8 cellular contexts compared by ENCODE assay signal in the genomic region with DNA sequence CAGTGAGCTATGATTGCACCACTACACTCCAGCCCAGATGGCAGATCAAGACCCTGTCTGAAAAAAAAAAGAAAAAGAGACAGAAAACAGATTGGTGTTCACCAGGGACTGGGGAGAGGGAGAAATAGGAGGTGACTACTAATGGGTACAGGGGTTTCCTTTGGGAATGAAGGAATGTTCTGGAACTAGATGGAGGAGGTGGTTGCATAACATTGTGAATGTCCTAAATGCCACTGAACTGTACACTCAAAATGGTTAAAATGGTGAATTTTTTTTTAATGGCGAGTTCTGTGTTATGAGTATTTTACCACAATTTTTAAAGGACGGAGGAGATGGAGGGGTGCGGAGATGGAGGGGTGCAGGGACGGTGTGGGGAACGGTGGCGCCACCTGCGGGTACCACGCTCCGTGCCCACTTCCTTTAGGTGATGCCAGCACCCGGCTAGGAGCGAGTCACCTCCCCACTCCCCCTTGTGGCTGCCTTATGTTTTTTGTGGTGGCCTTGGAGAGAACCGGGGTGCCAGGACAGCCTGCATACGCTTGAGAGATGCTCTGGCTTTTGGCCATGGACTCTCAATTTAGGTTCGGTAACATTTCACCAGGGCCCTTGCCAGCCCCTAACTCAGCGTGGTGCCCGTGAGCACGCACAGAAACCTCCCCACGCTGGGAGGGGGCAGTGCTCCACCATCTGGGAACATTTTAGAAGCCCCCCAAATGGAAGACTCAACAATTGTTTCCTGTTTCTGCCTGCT. TPM values are rescaled to one million over a fixed set of nuclear protein-coding genes. Genes with fewer than 3 reads are reported as not detected.
DNase-seq lines count a peak whose midpoint lies in the region; ATAC-seq and TF ChIP-seq lines count a peak whose summit lies in the region.

No MANE protein-coding gene starts in this region.

- TF ChIP-seq CTCF in GM10266 (IDR thresholded peaks at IDR 0.05; ENCODE audit: control insufficient read depth, insufficient read depth, low read depth, missing control alignments) (peak; percentile 55), PC-3 (conservative IDR thresholded peaks at IDR 0.05; ENCODE audit: low read depth, low read length) (peak; percentile 86), fibroblast of pulmonary artery (IDR thresholded peaks at IDR 0.05; ENCODE audit: low read length, missing control alignments) (peak; percentile 61)

- DNase-seq in GM10266 (ENCODE audit: extremely low spot score) (peak; percentile 39), PC-3 (peak; percentile 69), fibroblast of pulmonary artery (ENCODE audit: low read depth) (peak; percentile 49), posterior cingulate gyrus (peak in 9 of 10 donors; percentile 45 to 91 (median 78)), OCI-M2 (lab: John Stamatoyannopoulos, UW; ENCODE audit: unreplicated experiment) (no peak), KG1 (lab: John Stamatoyannopoulos, UW) (no peak)
- peak; percentile 71 to 83 for DNase-seq in activated T-cell treated with anti-CD3 and anti-CD28 coated beads, Interleukin-2, amount 50 U/mL, for 72 hours

- H3K27ac Mint-ChIP-seq in activated T-cell treated with anti-CD3 and anti-CD28 coated beads, Interleukin-2, amount 50 U/mL, for 72 hours, result no peak overlapping the region

- no peaks in the 10 kb centered on the region for H3K9me3 Mint-ChIP-seq in activated T-cell treated with anti-CD3 and anti-CD28 coated beads, Interleukin-2, amount 50 U/mL, for 72 hours

- no peak overlapping the region for H3K4me2 ChIP-seq in PC-3 (ENCODE audit: low read length)

- no peaks in the 10 kb centered on the region for H3K36me3 ChIP-seq in PC-3 (ENCODE audit: low read depth, low read length)

- ATAC-seq in HG03196 (IDR thresholded peaks at IDR 0.05; ENCODE audit: unreplicated experiment) (peak; percentile 66), PC-3 (peak; percentile 90)
- ATAC-seq in activated T-cell treated with anti-CD3 and anti-CD28 coated beads, Interleukin-2, amount 50 U/mL, for 72 hours (replicated peaks in 1 of 2), result peak; percentile 81 to 86

- no peaks in the 10 kb centered on the region for H3K36me3 Mint-ChIP-seq in activated T-cell treated with anti-CD3 and anti-CD28 coated beads, Interleukin-2, amount 50 U/mL, for 72 hours (ENCODE audit: insufficient read depth in 2 of 2)

- H3K4me1 ChIP-seq in PC-3 (ENCODE audit: insufficient read depth, low read length), result no peaks in the 10 kb centered on the region

- no peaks in the 10 kb centered on the region for H3K9me3 ChIP-seq in PC-3 (ENCODE audit: low read length)

- H3K27me3 ChIP-seq in PC-3 (ENCODE audit: low read length), result no peaks in the 10 kb centered on the region

- no peaks in the 10 kb centered on the region for H3F3A ChIP-seq in PC-3 (ENCODE audit: low read length, unreplicated experiment)

- no peaks in the 10 kb centered on the region for H3K27me3 Mint-ChIP-seq in activated T-cell treated with anti-CD3 and anti-CD28 coated beads, Interleukin-2, amount 50 U/mL, for 72 hours (ENCODE audit: low read depth)

- H2AFZ ChIP-seq in PC-3 (ENCODE audit: low read length), result peak overlapping the region; percentile 22; the same call in 1 of the 2 replicates

- POLR2A ChIA-PET in PC-3 (lab: Charles Lee; ENCODE audit: unreplicated experiment), result no interaction called here

- intact Hi-C loops in PC-3 (cut with micrococcal nuclease), result loop anchor here (2.0 to 5.0 kb wide), 2 partner anchors 70 to 861 kb away; no protein-coding TSS in a partner anchor
- intact Hi-C loops in posterior cingulate gyrus (cut with DNase I), result loop anchor here (5.0 kb wide), 1 partner anchor 36 kb away; a partner anchor contains a TSS

- CTCF ChIA-PET in PC-3 (lab: Charles Lee), result interaction anchor here (0.6 kb wide), 1 partner anchor 60 kb away, joined by 8 read pairs; no protein-coding TSS in a partner anchor

- no peaks in the 10 kb centered on the region for H4K20me1 ChIP-seq in PC-3 (ENCODE audit: low read length)

- H3K4me3 ChIP-seq in PC-3 (ENCODE audit: low read length), result no peak overlapping the region
- no peak overlapping the region for H3K4me3 ChIP-seq in fibroblast of pulmonary artery (replicated peaks; ENCODE audit: low read depth, low read length)

- H3K4me3 Mint-ChIP-seq in activated T-cell treated with anti-CD3 and anti-CD28 coated beads, Interleukin-2, amount 50 U/mL, for 72 hours, result peak overlapping the region; percentile 23 to 75

- peaks cover 22% of the 10 kb centered on the region for H3K4me1 Mint-ChIP-seq in activated T-cell treated with anti-CD3 and anti-CD28 coated beads, Interleukin-2, amount 50 U/mL, for 72 hours (ENCODE audit: low read depth)

- H3K27ac ChIP-seq in PC-3 (ENCODE audit: low read length), result no peak overlapping the region

- BruUV-seq in PC-3 (replicated peaks; lab: Mats Ljungman, UMichigan), result no TSS peak

- H3K79me2 ChIP-seq in PC-3 (ENCODE audit: low read length), result no peaks in the 10 kb centered on the region

- H3K9me2 ChIP-seq in PC-3 (replicated peaks; ENCODE audit: low read length), result no peaks in the 10 kb centered on the region

- no peak overlapping the region for H3K9ac ChIP-seq in PC-3 (ENCODE audit: low read length)

RNA-seq across cellular contexts. Expression of a gene that starts 16.1 kb away (rescaled TPM):
- total RNA-seq in PC-3 (2014; rRNA removed), result 1,587 TPM in 2 replicates
- total RNA-seq in activated T-cell treated with anti-CD3 and anti-CD28 coated beads, Interleukin-2, amount 50 U/mL, for 72 hours, result 1,000 to 10,000 TPM; 1,002 to 1,182 TPM

RNA-seq across cellular contexts. Expression of a gene that starts 34.7 kb away (rescaled TPM):
- 79.1 and 80.5 TPM in 2 replicates for total RNA-seq in PC-3 (2014; rRNA removed)
- total RNA-seq in activated T-cell treated with anti-CD3 and anti-CD28 coated beads, Interleukin-2, amount 50 U/mL, for 72 hours, result 10 to 100 TPM; 13.4 to 14.5 TPM

Comparison
In these comparisons a context has a peak if more than half of its experiments do, and no peak if none do; other contexts are left out.
1. DNase-seq: peak in GM10266 (single experiment), PC-3 (single experiment), activated T-cell treated with anti-CD3 and anti-CD28 coated beads, Interleukin-2, amount 50 U/mL, for 72 hours (2 of 2), fibroblast of pulmonary artery (single experiment) and posterior cingulate gyrus (9 of 10); none in OCI-M2 (single experiment) and KG1 (single experiment).
2. Peak in every context shown above with its lines, with median percentiles within 50 percentile points of each other: CTCF ChIP-seq and ATAC-seq.